28 cellular contexts compared by ENCODE assay signal in the genomic region with DNA sequence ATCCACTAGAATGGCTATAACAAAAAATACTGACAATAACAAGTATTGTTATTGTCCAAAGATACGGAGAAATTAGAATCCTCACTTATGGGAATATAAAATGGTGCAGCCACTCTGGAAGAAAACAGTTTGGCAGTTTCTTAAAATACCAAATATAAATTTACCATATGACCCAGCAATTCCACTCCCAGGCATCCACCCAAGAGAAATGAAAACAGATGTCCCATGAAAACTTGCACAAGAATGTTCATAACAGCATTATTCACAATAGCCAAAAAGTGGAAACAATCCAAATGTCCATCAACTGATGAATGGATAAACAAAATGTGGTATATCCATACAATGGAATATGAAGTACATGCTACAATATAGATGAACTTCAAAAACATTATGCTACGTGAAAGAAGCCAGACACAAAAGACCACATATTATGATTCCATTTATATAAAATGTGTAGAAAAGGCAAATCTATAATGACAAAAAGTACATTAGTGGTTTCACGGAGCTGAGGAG. TPM values are rescaled to one million over a fixed set of nuclear protein-coding genes. Genes with fewer than 3 reads are reported as not detected.
A peak's percentile ranks its signal among the peaks of the same experiment; 100 is the strongest.
DNase-seq lines count a peak whose midpoint lies in the region; TF ChIP-seq lines count a peak whose summit lies in the region.
"Had no signal": no experiment of that assay in that cellular context is flagged by ENCODE, and none has a peak within 500 bp of the region (broad histone marks: within the 10 kb centered on the region; RNA-seq: fewer than 3 reads in every experiment).

No MANE protein-coding gene starts in this region.

- peak; percentile 43 for DNase-seq in GM04503 (ENCODE audit: low read depth)
- DNase-seq in SK-N-SH = no peak
- peak; percentile 86 for DNase-seq in fibroblast of gingiva (ENCODE audit: low read depth)
- DNase-seq in myocyte (ENCODE audit: low read depth) = peak; percentile 14
- DNase-seq in DMS53 (lab: John Stamatoyannopoulos, UW) = no peak
- no peak for DNase-seq in activated CD4-positive, alpha-beta memory T cell treated with anti-CD3 and anti-CD28 coated beads, Interleukin-2, amount 10 ng/mL, durations not matched to agents 7 days and 5 days
- no peak for DNase-seq in CD1c-positive myeloid dendritic cell (ENCODE audit: extremely low spot score)
- DNase-seq: activated CD4-positive, alpha-beta memory T cell treated with anti-CD3 and anti-CD28 coated beads for 36 hours; activated CD4-positive, alpha-beta T cell treated with anti-CD3 and anti-CD28 coated beads for 1 hour; activated CD8-positive, alpha-beta memory T cell treated with anti-CD3 and anti-CD28 coated beads, Interleukin-2, amount 50 U/mL, for 4 hours; activated naive CD4-positive, alpha-beta T cell treated with anti-CD3 and anti-CD28 coated beads, Interleukin-2, amount 10 ng/mL, durations not matched to agents 7 days and 5 days; amniotic stem cell; Caco-2; effector CD8-positive, alpha-beta T cell; GDM1; lower lobe of right lung; naive thymus-derived CD8-positive, alpha-beta T cell; NCI-H1417 treated with DMSO at 0.1 percent for 48 hours; NCI-H774; nucleus accumbens; SIG-M5; sigmoid colon; stimulated activated CD4-positive, alpha-beta T cell treated with anti-CD3 and anti-CD28 coated beads, Interleukin-4, amount 100 ng/mL, for 1 hour; SW 1271 had no signal

- peaks cover 4% of the 10 kb centered on the region for H3F3A ChIP-seq in SK-N-SH (replicated peaks; ENCODE audit: insufficient read depth)

- H3K9me3 ChIP-seq in SK-N-SH = no peaks in the 10 kb centered on the region
- H3K9me3 ChIP-seq: Caco-2, lower lobe of right lung, sigmoid colon had no signal

- no peaks in the 10 kb centered on the region for H3K9me2 ChIP-seq in SK-N-SH

- 88% methylated on average over 3 of the region's 3 CpGs for WGBS in SK-N-SH (ENCODE audit: low lambda C conversion rate)

- no peaks in the 10 kb centered on the region for H3K27me3 Mint-ChIP-seq in activated CD4-positive, alpha-beta memory T cell treated with anti-CD3 and anti-CD28 coated beads, Interleukin-2, amount 10 ng/mL, durations not matched to agents 7 days and 5 days
- H3K27me3 Mint-ChIP-seq: activated CD4-positive, alpha-beta memory T cell treated with anti-CD3 and anti-CD28 coated beads for 36 hours; activated naive CD4-positive, alpha-beta T cell treated with anti-CD3 and anti-CD28 coated beads, Interleukin-2, amount 10 ng/mL, durations not matched to agents 7 days and 5 days; naive thymus-derived CD8-positive, alpha-beta T cell had no signal

- POLR2A ChIA-PET in SK-N-SH (lab: Yijun Ruan, JAX) = no interaction called here
- POLR2A ChIA-PET in activated CD4-positive, alpha-beta memory T cell treated with anti-CD3 and anti-CD28 coated beads, Interleukin-2, amount 10 ng/mL, durations not matched to agents 7 days and 5 days (lab: Charles Lee) = interaction anchor here (2.4 kb wide), 1 partner anchor 9 kb away, joined by 13 read pairs; a partner anchor contains a TSS

- no peak overlapping the region for H3K4me3 ChIP-seq in SK-N-SH (ENCODE audit: low read depth in 2 of 2, low read length in 1 of 2)
- H3K4me3 ChIP-seq: BLaER1, hepatocyte, lower lobe of right lung, sigmoid colon, tibial nerve had no signal

- H3K27ac ChIP-seq in SK-N-SH (ENCODE audit: low read depth in 2 of 2, low read length in 1 of 2) = no peak overlapping the region
- H3K27ac ChIP-seq: BLaER1, hepatocyte, KMS-11, lower lobe of right lung, sigmoid colon, tibial nerve had no signal

- no peak for TF ChIP-seq CTCF in SK-N-SH (IDR thresholded peaks at IDR 0.05)

- peaks cover 90% of the 10 kb centered on the region for H3K79me2 ChIP-seq in SK-N-SH (ENCODE audit: insufficient read depth)

- H3K4me1 Mint-ChIP-seq in activated CD4-positive, alpha-beta memory T cell treated with anti-CD3 and anti-CD28 coated beads, Interleukin-2, amount 10 ng/mL, durations not matched to agents 7 days and 5 days = peaks cover 46% of the 10 kb centered on the region

- no peaks in the 10 kb centered on the region for H3K27me3 ChIP-seq in SK-N-SH (ENCODE audit: insufficient read depth)
- H3K27me3 ChIP-seq: BLaER1, hepatocyte, sigmoid colon, tibial nerve had no signal

- no peak overlapping the region for H3K4me3 Mint-ChIP-seq in activated CD4-positive, alpha-beta memory T cell treated with anti-CD3 and anti-CD28 coated beads, Interleukin-2, amount 10 ng/mL, durations not matched to agents 7 days and 5 days
- H3K4me3 Mint-ChIP-seq: activated CD4-positive, alpha-beta memory T cell treated with anti-CD3 and anti-CD28 coated beads for 36 hours; activated naive CD4-positive, alpha-beta T cell treated with anti-CD3 and anti-CD28 coated beads, Interleukin-2, amount 10 ng/mL, durations not matched to agents 7 days and 5 days; naive thymus-derived CD8-positive, alpha-beta T cell had no signal

- H3K4me2 ChIP-seq in SK-N-SH = no peak overlapping the region
- H3K4me2 ChIP-seq: BLaER1, hepatocyte, KMS-11 had no signal

- no peaks in the 10 kb centered on the region for H4K20me1 ChIP-seq in SK-N-SH (ENCODE audit: insufficient read depth)

- peaks cover 0 to 24% of the 10 kb centered on the region in 2 experiments for H3K36me3 ChIP-seq in SK-N-SH (replicated peaks in 1 of 2; ENCODE audit: control insufficient read depth in 1 of 2, insufficient read depth in 2 of 2, low read length in 1 of 2)

- TF ChIP-seq EP300 in SK-N-SH (IDR thresholded peaks at IDR 0.05; ENCODE audit: borderline replicate concordance in 1 of 2, low read depth in 1 of 2, low read length in 1 of 2) = no peak

- no peak overlapping the region for H3K9ac ChIP-seq in SK-N-SH
- H3K9ac ChIP-seq: BLaER1, KMS-11 had no signal

- no peak overlapping the region for H3K27ac Mint-ChIP-seq in activated CD4-positive, alpha-beta memory T cell treated with anti-CD3 and anti-CD28 coated beads, Interleukin-2, amount 10 ng/mL, durations not matched to agents 7 days and 5 days
- H3K27ac Mint-ChIP-seq: activated CD4-positive, alpha-beta memory T cell treated with anti-CD3 and anti-CD28 coated beads for 36 hours; activated naive CD4-positive, alpha-beta T cell treated with anti-CD3 and anti-CD28 coated beads, Interleukin-2, amount 10 ng/mL, durations not matched to agents 7 days and 5 days; naive thymus-derived CD8-positive, alpha-beta T cell had no signal

- peaks cover 7% of the 10 kb centered on the region for H3K9me3 Mint-ChIP-seq in activated CD4-positive, alpha-beta memory T cell treated with anti-CD3 and anti-CD28 coated beads, Interleukin-2, amount 10 ng/mL, durations not matched to agents 7 days and 5 days

- CTCF ChIA-PET in SK-N-SH (lab: Yijun Ruan, JAX) = interaction anchor here (0.7 kb wide), 1 partner anchor 131 kb away, joined by 3 read pairs; no protein-coding TSS in a partner anchor
- CTCF ChIA-PET in activated CD4-positive, alpha-beta memory T cell treated with anti-CD3 and anti-CD28 coated beads, Interleukin-2, amount 10 ng/mL, durations not matched to agents 7 days and 5 days (lab: Charles Lee) = no interaction called here

- no peak overlapping the region for H2AFZ ChIP-seq in SK-N-SH (ENCODE audit: low read depth)
- H2AFZ ChIP-seq: hepatocyte had no signal

- no peak for TF ChIP-seq RAD21 in SK-N-SH (IDR thresholded peaks at IDR 0.05; ENCODE audit: low read length)

- H3K4me1 ChIP-seq in SK-N-SH (ENCODE audit: control insufficient read depth in 1 of 2, insufficient read depth in 2 of 2, low read depth in 1 of 2, low read length in 1 of 2) = peaks cover 4 to 10% of the 10 kb centered on the region in 2 experiments; a peak in 3 of 4 replicates
- H3K4me1 ChIP-seq: Caco-2 had no signal

- H3K36me3 Mint-ChIP-seq in activated CD4-positive, alpha-beta memory T cell treated with anti-CD3 and anti-CD28 coated beads, Interleukin-2, amount 10 ng/mL, durations not matched to agents 7 days and 5 days (ENCODE audit: low read depth) = peaks cover 62% of the 10 kb centered on the region

TF ChIP-seq in SK-N-SH, 30 proteins besides CTCF, POLR2A, EP300 and RAD21:
- TF ChIP-seq, protein P1, sequence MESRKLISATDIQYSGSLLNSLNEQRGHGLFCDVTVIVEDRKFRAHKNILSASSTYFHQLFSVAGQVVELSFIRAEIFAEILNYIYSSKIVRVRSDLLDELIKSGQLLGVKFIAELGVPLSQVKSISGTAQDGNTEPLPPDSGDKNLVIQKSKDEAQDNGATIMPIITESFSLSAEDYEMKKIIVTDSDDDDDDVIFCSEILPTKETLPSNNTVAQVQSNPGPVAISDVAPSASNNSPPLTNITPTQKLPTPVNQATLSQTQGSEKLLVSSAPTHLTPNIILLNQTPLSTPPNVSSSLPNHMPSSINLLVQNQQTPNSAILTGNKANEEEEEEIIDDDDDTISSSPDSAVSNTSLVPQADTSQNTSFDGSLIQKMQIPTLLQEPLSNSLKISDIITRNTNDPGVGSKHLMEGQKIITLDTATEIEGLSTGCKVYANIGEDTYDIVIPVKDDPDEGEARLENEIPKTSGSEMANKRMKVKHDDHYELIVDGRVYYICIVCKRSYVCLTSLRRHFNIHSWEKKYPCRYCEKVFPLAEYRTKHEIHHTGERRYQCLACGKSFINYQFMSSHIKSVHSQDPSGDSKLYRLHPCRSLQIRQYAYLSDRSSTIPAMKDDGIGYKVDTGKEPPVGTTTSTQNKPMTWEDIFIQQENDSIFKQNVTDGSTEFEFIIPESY (IDR thresholded peaks at IDR 0.05; ENCODE audit: borderline replicate concordance, low read depth) = no peak
- TF ChIP-seq TEAD4 (IDR thresholded peaks at IDR 0.05; ENCODE audit: borderline replicate concordance, insufficient read depth) (no peak), TCF12 (IDR thresholded peaks at IDR 0.05) (peak; percentile 31; the same call in 1 of the 2 replicates), SIN3A (IDR thresholded peaks at IDR 0.05; ENCODE audit: borderline replicate concordance, low read depth, low read length) (no peak)

RNA-seq across cellular contexts. Expression of a gene that starts 9.4 kb away (rescaled TPM):
- polyA plus RNA-seq in SK-N-SH (2012; rRNA removed) = 24.9 and 32.8 TPM in 2 replicates
- 37.6 and 42.0 TPM in 2 replicates for polyA plus RNA-seq in SK-N-SH (2012; cell fraction: cytosol; rRNA removed)
- polyA plus RNA-seq in SK-N-SH (2012; cell fraction: nucleus; rRNA removed) = 11.2 and 15.6 TPM in 2 replicates
- total RNA-seq in myocyte = 49.2 and 54.3 TPM in 2 replicates
- 40.9 TPM for polyA plus RNA-seq in myocyte (2012)
- 10 to 100 TPM; 50.4 to 51.2 TPM for total RNA-seq in activated CD4-positive, alpha-beta memory T cell treated with anti-CD3 and anti-CD28 coated beads, Interleukin-2, amount 10 ng/mL, durations not matched to agents 7 days and 5 days

RNA-seq across cellular contexts. Expression of a gene that starts 9.6 kb away (rescaled TPM):
- 0.81 and 1.0 TPM in 2 replicates for polyA plus RNA-seq in SK-N-SH (2012; rRNA removed)
- polyA plus RNA-seq in SK-N-SH (2012; cell fraction: cytosol; rRNA removed) = 1.0 and 1.5 TPM in 2 replicates
- polyA plus RNA-seq in SK-N-SH (2012; cell fraction: nucleus; rRNA removed) = 0.63 and 1.5 TPM in 2 replicates
- 5.4 and 6.9 TPM in 2 replicates for total RNA-seq in myocyte
- polyA plus RNA-seq in myocyte (2012) = 2.2 TPM
- under 1 TPM; 0.78 to 0.98 TPM for total RNA-seq in activated CD4-positive, alpha-beta memory T cell treated with anti-CD3 and anti-CD28 coated beads, Interleukin-2, amount 10 ng/mL, durations not matched to agents 7 days and 5 days

Comparison
In these comparisons a context has a peak if more than half of its experiments do, and no peak if none do; other contexts are left out.
1. DNase-seq: peak in GM04503 (single experiment), fibroblast of gingiva (single experiment) and myocyte (single experiment); none in SK-N-SH (single experiment), DMS53 (single experiment), activated CD4-positive, alpha-beta memory T cell treated with anti-CD3 and anti-CD28 coated beads, Interleukin-2, amount 10 ng/mL, durations not matched to agents 7 days and 5 days (single experiment) and CD1c-positive myeloid dendritic cell (single experiment).